ENCODE assay signal across 1 cellular context in the genomic region with DNA sequence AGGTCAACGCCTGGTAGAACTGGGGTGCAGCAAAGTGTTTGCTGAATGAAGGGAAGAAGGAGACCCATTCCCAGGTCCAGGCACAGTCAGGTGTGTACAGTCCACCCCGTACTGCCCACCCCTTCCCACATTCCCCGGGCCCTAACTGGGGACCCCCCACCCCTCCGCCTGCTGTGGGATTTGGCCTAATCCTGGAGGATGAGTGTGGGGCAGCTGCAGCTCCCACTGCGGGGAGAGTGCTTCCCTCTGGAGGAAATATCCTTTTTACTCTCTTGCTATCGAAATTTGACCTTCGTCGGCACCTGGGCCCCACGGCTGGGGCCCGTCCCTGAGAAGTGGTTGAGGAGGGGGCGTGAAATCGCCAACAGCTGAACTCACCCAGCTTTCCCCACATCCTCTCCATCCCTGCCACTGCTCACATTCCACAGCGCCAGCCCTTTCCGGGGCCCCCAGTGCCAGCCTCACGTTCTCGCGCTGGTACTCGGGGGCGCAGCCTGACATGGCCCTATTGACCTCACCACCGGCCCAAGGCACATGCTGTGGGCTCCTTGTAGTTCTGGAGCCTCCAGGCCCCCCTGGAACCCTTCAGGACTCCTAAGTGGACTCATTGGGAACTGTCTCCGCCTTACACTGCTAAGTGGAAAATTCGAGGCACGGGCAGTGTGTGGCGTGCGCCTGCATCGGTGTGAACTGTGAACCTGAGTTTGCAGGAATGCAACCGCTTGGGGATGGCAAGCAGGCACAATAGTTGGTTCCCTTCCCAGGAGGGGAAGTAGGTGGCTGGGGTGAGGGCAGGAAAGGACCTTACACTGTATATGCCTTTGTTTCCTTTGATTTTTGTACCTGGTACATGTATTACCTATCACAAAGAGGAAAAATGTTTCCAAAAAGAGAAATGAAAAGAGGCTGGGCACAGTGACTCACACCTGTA.
TF ChIP-seq lines count a peak whose summit lies in the region.

No MANE protein-coding gene starts in this region.

TF ChIP-seq in IMR-90, 13 proteins besides CTCF, POLR2A, EP300 and RAD21:
- no peak for TF ChIP-seq CEBPB (IDR thresholded peaks at IDR 0.05; ENCODE audit: low read depth, low read length)
- TF ChIP-seq SMC3 (IDR thresholded peaks at IDR 0.05; ENCODE audit: low read depth, low read length): no peak
- TF ChIP-seq, protein P1, sequence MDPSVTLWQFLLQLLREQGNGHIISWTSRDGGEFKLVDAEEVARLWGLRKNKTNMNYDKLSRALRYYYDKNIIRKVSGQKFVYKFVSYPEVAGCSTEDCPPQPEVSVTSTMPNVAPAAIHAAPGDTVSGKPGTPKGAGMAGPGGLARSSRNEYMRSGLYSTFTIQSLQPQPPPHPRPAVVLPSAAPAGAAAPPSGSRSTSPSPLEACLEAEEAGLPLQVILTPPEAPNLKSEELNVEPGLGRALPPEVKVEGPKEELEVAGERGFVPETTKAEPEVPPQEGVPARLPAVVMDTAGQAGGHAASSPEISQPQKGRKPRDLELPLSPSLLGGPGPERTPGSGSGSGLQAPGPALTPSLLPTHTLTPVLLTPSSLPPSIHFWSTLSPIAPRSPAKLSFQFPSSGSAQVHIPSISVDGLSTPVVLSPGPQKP (IDR thresholded peaks at IDR 0.05; ENCODE audit: borderline replicate concordance, low read depth, low read length): no peak
- TF ChIP-seq, protein P2, sequence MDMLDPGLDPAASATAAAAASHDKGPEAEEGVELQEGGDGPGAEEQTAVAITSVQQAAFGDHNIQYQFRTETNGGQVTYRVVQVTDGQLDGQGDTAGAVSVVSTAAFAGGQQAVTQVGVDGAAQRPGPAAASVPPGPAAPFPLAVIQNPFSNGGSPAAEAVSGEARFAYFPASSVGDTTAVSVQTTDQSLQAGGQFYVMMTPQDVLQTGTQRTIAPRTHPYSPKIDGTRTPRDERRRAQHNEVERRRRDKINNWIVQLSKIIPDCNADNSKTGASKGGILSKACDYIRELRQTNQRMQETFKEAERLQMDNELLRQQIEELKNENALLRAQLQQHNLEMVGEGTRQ (IDR thresholded peaks at IDR 0.05; ENCODE audit: low read depth, low read length): no peak
- TF ChIP-seq CHD1 (IDR thresholded peaks at IDR 0.05; ENCODE audit: low read depth, low read length): no peak
- TF ChIP-seq MXI1 (IDR thresholded peaks at IDR 0.05; ENCODE audit: borderline replicate concordance, low read depth, low read length): no peak
- TF ChIP-seq RCOR1 (IDR thresholded peaks at IDR 0.05; ENCODE audit: insufficient replicate concordance, low read length): no peak
- TF ChIP-seq FOS (IDR thresholded peaks at IDR 0.05; ENCODE audit: low read depth, low read length): no peak
- no peak for TF ChIP-seq BHLHE40 (IDR thresholded peaks at IDR 0.05; ENCODE audit: low read depth, low read length)
- no peak for TF ChIP-seq RFX5 (IDR thresholded peaks at IDR 0.05; ENCODE audit: low read depth, low read length)
- TF ChIP-seq MAFK (IDR thresholded peaks at IDR 0.05; ENCODE audit: low read depth, low read length): no peak
- no peak for TF ChIP-seq NFE2L2 (IDR thresholded peaks at IDR 0.05; ENCODE audit: low read depth, low read length)
- TF ChIP-seq MAZ (IDR thresholded peaks at IDR 0.05; ENCODE audit: borderline replicate concordance, low read depth, low read length): no peak
